12 cellular contexts compared by ENCODE assay signal in genomic region chr19:56258272-56258671, GRCh38. TPM values are rescaled to one million over a fixed set of nuclear protein-coding genes. Genes with fewer than 3 reads are reported as not detected.
"Had no signal": no experiment of that assay in that cellular context is flagged by ENCODE, and none has a peak within 500 bp of the region (broad histone marks: within the 10 kb centered on the region; RNA-seq: fewer than 3 reads in every experiment).

No MANE protein-coding gene starts in this region.

- H3K4me3 ChIP-seq: GM23248, GM23338, HAP-1 had no signal

- DNase-seq: GM23248, GOT3, H7, H9, HCEC 1CT, HFFc6 had no signal

- H3K9ac ChIP-seq: GM23248 had no signal

- H3K27ac ChIP-seq: GM23248 had no signal

- H3K4me2 ChIP-seq: GM23338 had no signal

- H3K4me1 ChIP-seq: HAP-1 had no signal

- H3K9me3 ChIP-seq: HAP-1 had no signal

- H2AFZ ChIP-seq: GM23248, GM23338 had no signal

- ATAC-seq: GM23338, HCT116 had no signal

- H3K36me3 ChIP-seq: HAP-1 had no signal

- FAIRE-seq: H1, H54 had no signal

RNA-seq across cellular contexts. Expression of gene EDDM13, which starts 14.3 kb away (rescaled TPM):
- total RNA-seq: GM23248, GM23338, H1, H4, H7, H9, HFFc6 had no signal
- polyA plus RNA-seq: GM23248, H1 had no signal

RNA-seq across cellular contexts. Expression of gene ZSCAN5C, which starts 56.2 kb away (rescaled TPM):
- total RNA-seq: GM23248, GM23338, H1, H4, H7, H9, HFFc6 had no signal
- polyA plus RNA-seq: GM23248, GM23338, H1 had no signal
